21 cellular contexts compared by ENCODE assay signal in the genomic region with DNA sequence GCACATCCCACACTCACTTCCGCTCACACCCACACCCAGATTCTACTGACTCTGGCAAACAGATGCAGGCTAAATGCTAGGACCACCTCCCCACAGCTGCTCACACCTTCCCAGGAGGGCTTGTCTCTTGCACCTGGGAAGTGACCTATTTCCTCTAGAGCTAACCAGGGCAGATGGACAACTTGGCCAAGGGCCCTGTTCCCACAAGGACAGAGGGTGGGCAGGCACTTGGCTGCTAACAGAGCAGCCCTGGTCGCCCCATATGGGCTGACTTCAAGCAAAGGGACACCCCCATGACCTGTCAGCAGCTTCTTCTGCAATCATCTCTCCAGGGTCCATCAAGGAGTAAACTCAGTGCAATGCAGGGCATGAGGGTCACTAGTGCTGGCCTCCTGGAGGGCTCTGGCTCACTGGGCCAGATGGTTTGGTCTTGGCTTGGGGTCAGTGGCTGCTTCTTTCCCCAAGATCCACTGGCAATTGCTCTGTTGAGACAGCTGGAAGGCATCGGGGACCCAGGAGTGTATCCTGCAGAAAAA.
DNase-seq lines count a peak whose midpoint lies in the region; ATAC-seq and TF ChIP-seq lines count a peak whose summit lies in the region.
"Had no signal": no experiment of that assay in that cellular context is flagged by ENCODE, and none has a peak within 500 bp of the region (broad histone marks: within the 10 kb centered on the region; RNA-seq: fewer than 3 reads in every experiment).

No MANE protein-coding gene starts in this region.

- no peaks in the 10 kb centered on the region for H3K36me3 Mint-ChIP-seq in natural killer cell treated with Interleukin-12 subunit alpha and Interleukin-12 subunit beta and Interleukin-15 and Interleukin-18, amount 100 ng/mL, for 72 hours
- H3K36me3 Mint-ChIP-seq: CD4-positive, CD25-positive, alpha-beta regulatory T cell had no signal

- H3K4me3 Mint-ChIP-seq in natural killer cell treated with Interleukin-12 subunit alpha and Interleukin-12 subunit beta and Interleukin-15 and Interleukin-18, amount 100 ng/mL, for 72 hours = no peak overlapping the region
- H3K4me3 Mint-ChIP-seq: CD4-positive, CD25-positive, alpha-beta regulatory T cell; HFFc6 had no signal

- 88 to 100% methylated on average over 3 of the region's 3 CpGs for WGBS in thyroid gland, 2 donors
- WGBS in body of pancreas, 2 donors = 86 to 91% methylated on average over 2 to 3 of the region's 3 CpGs

- H3K27me3 Mint-ChIP-seq in natural killer cell treated with Interleukin-12 subunit alpha and Interleukin-12 subunit beta and Interleukin-15 and Interleukin-18, amount 100 ng/mL, for 72 hours = no peaks in the 10 kb centered on the region
- H3K27me3 Mint-ChIP-seq: CD4-positive, CD25-positive, alpha-beta regulatory T cell had no signal

- intact Hi-C loops in thyroid gland (cut with DNase I) = no loop called here
- intact Hi-C loops in body of pancreas (cut with DNase I) = no loop called here

- no peak overlapping the region for H3K27ac Mint-ChIP-seq in natural killer cell treated with Interleukin-12 subunit alpha and Interleukin-12 subunit beta and Interleukin-15 and Interleukin-18, amount 100 ng/mL, for 72 hours
- H3K27ac Mint-ChIP-seq: CD4-positive, CD25-positive, alpha-beta regulatory T cell; HFFc6 had no signal

- H3K4me1 Mint-ChIP-seq in natural killer cell treated with Interleukin-12 subunit alpha and Interleukin-12 subunit beta and Interleukin-15 and Interleukin-18, amount 100 ng/mL, for 72 hours (ENCODE audit: low read depth in 2 of 2) = no peaks in the 10 kb centered on the region
- H3K4me1 Mint-ChIP-seq: CD4-positive, CD25-positive, alpha-beta regulatory T cell had no signal

- ATAC-seq in natural killer cell treated with Interleukin-12 subunit alpha and Interleukin-12 subunit beta and Interleukin-15 and Interleukin-18, amount 100 ng/mL, for 72 hours = peak; percentile 45 to 52
- ATAC-seq in HG03442 (IDR thresholded peaks at IDR 0.05; ENCODE audit: unreplicated experiment) (no peak), body of pancreas (no peak)
- ATAC-seq: HepG2, K562 had no signal

- no peak overlapping the region for H3K4me3 ChIP-seq in thyroid gland (replicated peaks in 1 of 3)
- no peak overlapping the region for H3K4me3 ChIP-seq in body of pancreas
- H3K4me3 ChIP-seq: K562, MG63 had no signal

- H3K36me3 ChIP-seq in thyroid gland (no peaks in the 10 kb centered on the region), body of pancreas (replicated peaks in 1 of 2; ENCODE audit: insufficient read depth in 1 of 2, low read depth in 2 of 2) (no peaks in the 10 kb centered on the region)
- H3K36me3 ChIP-seq: MG63 had no signal

- no peak for TF ChIP-seq POLR2A in thyroid gland (IDR thresholded peaks at IDR 0.05)
- no peak for TF ChIP-seq POLR2A in body of pancreas (IDR thresholded peaks at IDR 0.05)

- no peaks in the 10 kb centered on the region for H3K9me3 ChIP-seq in thyroid gland
- H3K9me3 ChIP-seq in body of pancreas = no peaks in the 10 kb centered on the region

- H3K27me3 ChIP-seq in thyroid gland (no peaks in the 10 kb centered on the region), body of pancreas (no peaks in the 10 kb centered on the region)
- H3K27me3 ChIP-seq: MG63 had no signal

- no peaks in the 10 kb centered on the region for H3K9me3 Mint-ChIP-seq in natural killer cell treated with Interleukin-12 subunit alpha and Interleukin-12 subunit beta and Interleukin-15 and Interleukin-18, amount 100 ng/mL, for 72 hours

- TF ChIP-seq CTCF in thyroid gland (IDR thresholded peaks at IDR 0.05) (no peak), body of pancreas (IDR thresholded peaks at IDR 0.05) (no peak)

- H3K4me1 ChIP-seq in thyroid gland (peaks cover 0 to 8% of the 10 kb centered on the region in 2 donors), body of pancreas (no peaks in the 10 kb centered on the region)

- DNase-seq in brain pericyte (ENCODE audit: low read depth, low spot score) = peak; percentile 80
- peak; percentile 44 for DNase-seq in cerebellum (ENCODE audit: low spot score)
- DNase-seq in natural killer cell treated with Interleukin-12 subunit alpha and Interleukin-12 subunit beta and Interleukin-15 and Interleukin-18, amount 100 ng/mL, for 72 hours (ENCODE audit: low spot score) = no peak
- DNase-seq in thyroid gland = no peak
- DNase-seq in germinal center (ENCODE audit: low spot score) = no peak
- DNase-seq in body of pancreas = no peak
- DNase-seq: CD4-positive, CD25-positive, alpha-beta regulatory T cell; DND-41; H7; HFFc6; NCI-H1048; NCI-H1417 treated with DMSO at 0.1 percent for 48 hours; NCI-H187; NCI-H446 treated with DMSO at 0.1 percent for 48 hours; NCI-H526 treated with DMSO at 0.1 percent for 48 hours; SIG-M5 had no signal

- H3K27ac ChIP-seq in thyroid gland (peak overlapping the region in 2 of 3 donors; percentile 24 to 68), body of pancreas (no peak overlapping the region)
- H3K27ac ChIP-seq: HL-60 had no signal

Comparison
In these comparisons a context has a peak if more than half of its experiments do, and no peak if none do; other contexts are left out.
1. DNase-seq: peak in brain pericyte (single experiment) and cerebellum (single experiment); none in natural killer cell treated with Interleukin-12 subunit alpha and Interleukin-12 subunit beta and Interleukin-15 and Interleukin-18, amount 100 ng/mL, for 72 hours (single experiment), thyroid gland (0 of 2), germinal center (single experiment) and body of pancreas (0 of 4).
2. ATAC-seq: peak in natural killer cell treated with Interleukin-12 subunit alpha and Interleukin-12 subunit beta and Interleukin-15 and Interleukin-18, amount 100 ng/mL, for 72 hours (2 of 2); none in HG03442 (single experiment) and body of pancreas (single experiment).
3. H3K27ac ChIP-seq: peak in thyroid gland (2 of 3); none in body of pancreas (0 of 4).